22 cellular contexts compared by ENCODE assay signal in genomic region chr4:187010052-187010451, GRCh38.
DNase-seq lines count a peak whose midpoint lies in the region; ATAC-seq and TF ChIP-seq lines count a peak whose summit lies in the region.
"Had no signal": no experiment of that assay in that cellular context is flagged by ENCODE, and none has a peak within 500 bp of the region (broad histone marks: within the 10 kb centered on the region; RNA-seq: fewer than 3 reads in every experiment).

No MANE protein-coding gene starts in this region.

- H3K9me3 ChIP-seq in RWPE2 (ENCODE audit: severe bottlenecking) (no peaks in the 10 kb centered on the region), body of pancreas (no peaks in the 10 kb centered on the region), left lung (no peaks in the 10 kb centered on the region)
- H3K9me3 ChIP-seq: HAP-1, SJSA1 had no signal

- ATAC-seq in RWPE2 (ENCODE audit: low read depth) (peak; percentile 52; the same call in 2 of the 3 replicates), body of pancreas (peak; percentile 67), left lung (peak; percentile 81), GM21576 (IDR thresholded peaks at IDR 0.05; ENCODE audit: unreplicated experiment) (no peak), HG03196 (IDR thresholded peaks at IDR 0.05; ENCODE audit: unreplicated experiment) (no peak)
- ATAC-seq: GM12878, GM23338, Right ventricle myocardium inferior had no signal

- TF ChIP-seq CTCF in RWPE2 (IDR thresholded peaks at IDR 0.05; ENCODE audit: poor library complexity, severe bottlenecking) (no peak), body of pancreas (IDR thresholded peaks at IDR 0.05) (no peak), left lung (IDR thresholded peaks at IDR 0.05) (no peak)

- H3K27ac ChIP-seq in RWPE2 (ENCODE audit: poor library complexity, severe bottlenecking) (no peak overlapping the region), body of pancreas (peak overlapping the region in 1 of 4 donors; percentile 3), left lung (no peak overlapping the region)
- H3K27ac ChIP-seq: SJSA1 had no signal

- H3K36me3 ChIP-seq in RWPE2 (ENCODE audit: low read depth) (no peaks in the 10 kb centered on the region), body of pancreas (replicated peaks in 1 of 2; ENCODE audit: insufficient read depth in 1 of 2, low read depth in 2 of 2) (no peaks in the 10 kb centered on the region), left lung (no peaks in the 10 kb centered on the region)
- H3K36me3 ChIP-seq: HAP-1, SJSA1 had no signal

- no peak overlapping the region for H3K4me3 ChIP-seq in RWPE2 (ENCODE audit: severe bottlenecking)
- H3K4me3 ChIP-seq in body of pancreas, result no peak overlapping the region
- H3K4me3 ChIP-seq in left lung, result no peak overlapping the region
- H3K4me3 ChIP-seq: GM12878, GM23338, HAP-1, SJSA1 had no signal

- intact Hi-C loops in body of pancreas (cut with DNase I) (no loop called here), left lung (cut with DNase I) (no loop called here)

- peaks cover 16% of the 10 kb centered on the region for H3K4me1 ChIP-seq in RWPE2 (ENCODE audit: insufficient read depth, poor library complexity, severe bottlenecking)
- peaks cover 27% of the 10 kb centered on the region for H3K4me1 ChIP-seq in body of pancreas
- peaks cover 0 to 3% of the 10 kb centered on the region in 2 donors for H3K4me1 ChIP-seq in left lung
- H3K4me1 ChIP-seq: HAP-1 had no signal

- H3K27me3 ChIP-seq in RWPE2 (ENCODE audit: insufficient read depth, poor library complexity, severe bottlenecking) (no peaks in the 10 kb centered on the region), body of pancreas (no peaks in the 10 kb centered on the region), left lung (no peaks in the 10 kb centered on the region)
- H3K27me3 ChIP-seq: SJSA1 had no signal

- TF ChIP-seq POLR2A in body of pancreas (IDR thresholded peaks at IDR 0.05), result no peak

- DNase-seq in RWPE2 (ENCODE audit: low spot score) (no peak), body of pancreas (no peak), left lung (no peak), DMS153 (lab: John Stamatoyannopoulos, UW) (no peak)
- DNase-seq in stimulated activated naive CD4-positive, alpha-beta T cell treated with Interleukin-2 at 50 U/mL for 16 hours (lab: John Stamatoyannopoulos, UW), result no peak
- DNase-seq: CD4-positive, alpha-beta T cell; COR-L47; DND-41; KG1; NCI-H1105; NCI-H146; NCI-H2029 treated with DMSO at 0.1 percent for 48 hours; NCI-H226; NCI-H510A treated with DMSO at 0.1 percent for 48 hours; NCI-H748 treated with DMSO at 0.1 percent for 48 hours had no signal

- 28 to 29% methylated on average over 3 of the region's 3 CpGs for WGBS in body of pancreas, 2 donors

Comparison
In these comparisons a context has a peak if more than half of its experiments do, and no peak if none do; other contexts are left out.
1. ATAC-seq: peak in RWPE2 (single experiment), body of pancreas (single experiment) and left lung (single experiment); none in GM21576 (single experiment) and HG03196 (single experiment).